ENCODE assay signal across 1 cellular context in genomic region chr11:67656278-67656922, GRCh38.
TF ChIP-seq lines count a peak whose summit lies in the region.

No MANE protein-coding gene starts in this region.

TF ChIP-seq in K562, 482 proteins besides CTCF, POLR2A, EP300 and RAD21 (continues in another document):
- no peak for TF ChIP-seq ZNF175 (CRISPR knock-in tag; IDR thresholded peaks at IDR 0.05; ENCODE audit: low read depth)
- peak; percentile 35; the same call in 1 of the 2 replicates for TF ChIP-seq PKNOX1 (IDR thresholded peaks at IDR 0.05)
- peak; percentile 58; the same call in 1 of the 2 replicates for TF ChIP-seq KLF16 (IDR thresholded peaks at IDR 0.05)
- TF ChIP-seq TAF15 (IDR thresholded peaks at IDR 0.05; ENCODE audit: low read depth, low read length) = no peak
- TF ChIP-seq ZNF146 (CRISPR knock-in tag; IDR thresholded peaks at IDR 0.05; ENCODE audit: unreplicated experiment) = no peak
- TF ChIP-seq EHMT2 (IDR thresholded peaks at IDR 0.05) = 0 out of 2 replicates have a peak, but pooled peaks have one; percentile 37
- TF ChIP-seq ZNF316 (IDR thresholded peaks at IDR 0.05) = 0 out of 2 replicates have a peak, but pooled peaks have one; percentile 24
- TF ChIP-seq HNRNPK (IDR thresholded peaks at IDR 0.05; ENCODE audit: low read depth, low read length, poor library complexity, severe bottlenecking) = no peak
- 0 out of 2 replicates have a peak, but pooled peaks have one; percentile 4 for TF ChIP-seq ZNF384 (IDR thresholded peaks at IDR 0.05; ENCODE audit: low read depth, low read length)
- TF ChIP-seq C11orf30 (IDR thresholded peaks at IDR 0.05; ENCODE audit: low read depth) = peak; percentile 65
- TF ChIP-seq MECOM (CRISPR knock-in tag; IDR thresholded peaks at IDR 0.05) = no peak
- no peak for TF ChIP-seq ZNF586 (CRISPR knock-in tag; conservative IDR thresholded peaks at IDR 0.05)
- peak; percentile 96 for TF ChIP-seq KDM1A (IDR thresholded peaks at IDR 0.05)
- TF ChIP-seq TAL1 (IDR thresholded peaks at IDR 0.05) = peak; percentile 68
- peak; percentile 48 for TF ChIP-seq BCOR (IDR thresholded peaks at IDR 0.05)
- no peak for TF ChIP-seq RUNX1 (IDR thresholded peaks at IDR 0.05; ENCODE audit: low read depth)
- TF ChIP-seq MEIS2 (IDR thresholded peaks at IDR 0.05; ENCODE audit: partially characterized antibody) = peak; percentile 35
- peak; percentile 19; the same call in 1 of the 2 replicates for TF ChIP-seq GATA2 (CRISPR knock-in tag; IDR thresholded peaks at IDR 0.05)
- TF ChIP-seq ETV1 (tag; conservative IDR thresholded peaks at IDR 0.05; ENCODE audit: low read depth) = peak; percentile 65
- TF ChIP-seq NFE2L1 (tag; IDR thresholded peaks at IDR 0.05; ENCODE audit: borderline replicate concordance, low read depth) = no peak
- TF ChIP-seq SRSF3 (IDR thresholded peaks at IDR 0.05; ENCODE audit: insufficient read depth, low read length) = no peak
- no peak for TF ChIP-seq POU5F1 (IDR thresholded peaks at IDR 0.05; ENCODE audit: borderline replicate concordance, low read depth, low read length, partially characterized antibody)
- peak in 1 of 2 experiments; percentile 86; a peak in 2 of 4 replicates for TF ChIP-seq HDAC1 (IDR thresholded peaks at IDR 0.05)
- no peak for TF ChIP-seq EP400 (IDR thresholded peaks at IDR 0.05)
- TF ChIP-seq ZNF280B (CRISPR knock-in tag; IDR thresholded peaks at IDR 0.05) = peak; percentile 83; the same call in 1 of the 2 replicates
- TF ChIP-seq SMAD4 (CRISPR knock-in tag; conservative IDR thresholded peaks at IDR 0.05) = peak; percentile 64
- TF ChIP-seq NFE2 (IDR thresholded peaks at IDR 0.05; ENCODE audit: low read depth) = peak; percentile 93
- peak; percentile 53; the same call in 1 of the 2 replicates for TF ChIP-seq NCOR1 (IDR thresholded peaks at IDR 0.05)
- peak; percentile 53 for TF ChIP-seq ZNF280A (IDR thresholded peaks at IDR 0.05; ENCODE audit: low read depth, partially characterized antibody)
- 0 out of 2 replicates have a peak, but pooled peaks have one; percentile 16 for TF ChIP-seq LEF1 (IDR thresholded peaks at IDR 0.05)
- no peak for TF ChIP-seq MLX (CRISPR knock-in tag; conservative IDR thresholded peaks at IDR 0.05)
- TF ChIP-seq CUX1 (CRISPR knock-in tag; IDR thresholded peaks at IDR 0.05) = 0 out of 2 replicates have a peak, but pooled peaks have one; percentile 37
- TF ChIP-seq CBFA2T2 (conservative IDR thresholded peaks at IDR 0.05) = peak; percentile 55
- TF ChIP-seq MAFK (IDR thresholded peaks at IDR 0.05; ENCODE audit: low read length) = peak; percentile 26; the same call in 1 of the 2 replicates
- TF ChIP-seq TRIM24 (IDR thresholded peaks at IDR 0.05) = peak; percentile 69 to 76
- peak; percentile 82 to 98 for TF ChIP-seq RCOR1 (IDR thresholded peaks at IDR 0.05; ENCODE audit: borderline replicate concordance in 1 of 2, low read depth in 2 of 2, low read length in 2 of 2)
- peak; percentile 80 for TF ChIP-seq TEAD4 (IDR thresholded peaks at IDR 0.05; ENCODE audit: low read length)
- TF ChIP-seq TEAD4 (CRISPR knock-in tag; IDR thresholded peaks at IDR 0.05; ENCODE audit: borderline replicate concordance) = no peak
- TF ChIP-seq TCF3 (CRISPR knock-in tag; IDR thresholded peaks at IDR 0.05) = peak; percentile 77
- TF ChIP-seq MAFF (IDR thresholded peaks at IDR 0.05; ENCODE audit: low read length) = peak; percentile 56; the same call in 1 of the 2 replicates
- peak; percentile 56; the same call in 1 of the 2 replicates for TF ChIP-seq SMARCC2 (IDR thresholded peaks at IDR 0.05; ENCODE audit: low read depth)
- TF ChIP-seq AFF1 (IDR thresholded peaks at IDR 0.05; ENCODE audit: low read depth in 1 of 2, partially characterized antibody in 2 of 2) = peak in 1 of 2 experiments; percentile 27
- TF ChIP-seq HES1 (IDR thresholded peaks at IDR 0.05; ENCODE audit: low read depth) = peak; percentile 28; the same call in 1 of the 2 replicates
- no peak for TF ChIP-seq KLF10 (CRISPR knock-in tag; IDR thresholded peaks at IDR 0.05)
- TF ChIP-seq NFIC (IDR thresholded peaks at IDR 0.05) = peak; percentile 34; the same call in 1 of the 2 replicates
- peak; percentile 41; the same call in 1 of the 2 replicates for TF ChIP-seq ZNF766 (CRISPR knock-in tag; conservative IDR thresholded peaks at IDR 0.05)
- TF ChIP-seq CEBPG (CRISPR knock-in tag; IDR thresholded peaks at IDR 0.05) = no peak
- peak in 1 of 2 experiments; percentile 74; a peak in 2 of 4 replicates for TF ChIP-seq CEBPG (tag; conservative IDR thresholded peaks at IDR 0.05 in 1 of 2, IDR thresholded peaks at IDR 0.05 in 1 of 2)
- peak; percentile 76 for TF ChIP-seq DPF2 (IDR thresholded peaks at IDR 0.05)
- TF ChIP-seq SPI1 (IDR thresholded peaks at IDR 0.05; ENCODE audit: borderline replicate concordance, low read depth, low read length) = peak; percentile 90
- peak; percentile 58 for TF ChIP-seq FOSL1 (tag; conservative IDR thresholded peaks at IDR 0.05)
- peak; percentile 77; the same call in 1 of the 2 replicates for TF ChIP-seq CBX5 (IDR thresholded peaks at IDR 0.05; ENCODE audit: borderline replicate concordance, low read depth)
- TF ChIP-seq HDAC2 (IDR thresholded peaks at IDR 0.05) = peak; percentile 95
- peak; percentile 53; the same call in 1 of the 2 replicates for TF ChIP-seq TRIM28 (IDR thresholded peaks at IDR 0.05)
- TF ChIP-seq ZFP36 (IDR thresholded peaks at IDR 0.05; ENCODE audit: low read depth, low read length, partially characterized antibody) = peak; percentile 96
- peak in 1 of 2 experiments; percentile 49; a peak in 2 of 4 replicates for TF ChIP-seq MNT (conservative IDR thresholded peaks at IDR 0.05)
- peak; percentile 84 for TF ChIP-seq MAFG (tag; conservative IDR thresholded peaks at IDR 0.05)
- TF ChIP-seq SMARCE1 (IDR thresholded peaks at IDR 0.05) = peak; percentile 89
